Comparison of ENCODE assay signal across 24 cellular contexts in genomic region chr1:106524631-106525030, GRCh38.
"Had no signal": no experiment of that assay in that cellular context is flagged by ENCODE, and none has a peak within 500 bp of the region (broad histone marks: within the 10 kb centered on the region; RNA-seq: fewer than 3 reads in every experiment).

No MANE protein-coding gene starts in this region.

- H3K36me3 Mint-ChIP-seq: naive thymus-derived CD8-positive, alpha-beta T cell; stimulated activated effector memory CD8-positive, alpha-beta T cell treated with anti-CD3 and anti-CD28 coated beads, Interleukin-12 subunit alpha, Interleukin-12 subunit beta, amount 100 ng/mL, for 72 hours had no signal

- H3K27ac ChIP-seq: colonic mucosa, esophagus squamous epithelium, parathyroid adenoma, right lobe of liver, stomach, thyroid gland, vagina had no signal

- H3K36me3 ChIP-seq: colonic mucosa, esophagus squamous epithelium, right lobe of liver, stomach, thyroid gland, vagina had no signal

- H3K4me3 ChIP-seq: colonic mucosa, esophagus squamous epithelium, lung, right lobe of liver, stomach, thyroid gland, vagina had no signal

- H3K9ac ChIP-seq: parathyroid adenoma had no signal

- H3K27me3 Mint-ChIP-seq: naive thymus-derived CD8-positive, alpha-beta T cell; progenitor cell of endocrine pancreas had no signal

- H3K27ac Mint-ChIP-seq: immature natural killer cell; naive thymus-derived CD8-positive, alpha-beta T cell; nephron progenitor cell; progenitor cell of endocrine pancreas; stimulated activated effector memory CD8-positive, alpha-beta T cell treated with anti-CD3 and anti-CD28 coated beads, Interleukin-12 subunit alpha, Interleukin-12 subunit beta, amount 100 ng/mL, for 72 hours had no signal

- ATAC-seq: naive thymus-derived CD8-positive, alpha-beta T cell; right lobe of liver; stimulated activated effector memory CD8-positive, alpha-beta T cell treated with anti-CD3 and anti-CD28 coated beads, Interleukin-12 subunit alpha, Interleukin-12 subunit beta, amount 100 ng/mL, for 72 hours had no signal

- H3K4me1 ChIP-seq: colonic mucosa, esophagus squamous epithelium, parathyroid adenoma, right lobe of liver, stomach, thyroid gland, vagina had no signal

- H3K4me1 Mint-ChIP-seq: immature natural killer cell; naive thymus-derived CD8-positive, alpha-beta T cell; nephron progenitor cell; stimulated activated effector memory CD8-positive, alpha-beta T cell treated with anti-CD3 and anti-CD28 coated beads, Interleukin-12 subunit alpha, Interleukin-12 subunit beta, amount 100 ng/mL, for 72 hours had no signal

- H2AFZ ChIP-seq: parathyroid adenoma had no signal

- H3K27me3 ChIP-seq: colonic mucosa, esophagus squamous epithelium, right lobe of liver, stomach, thyroid gland, vagina had no signal

- H3K9me3 ChIP-seq: colonic mucosa, esophagus squamous epithelium, right lobe of liver, stomach, thyroid gland, vagina had no signal

- DNase-seq: colonic mucosa; dermis blood vessel endothelial cell; effector memory CD4-positive, alpha-beta T cell; erythroblast; esophagus squamous epithelium; foreskin melanocyte; hypothalamus; immature natural killer cell; islet precursor cell; kidney glomerular epithelial cell; mesenchymal stem cell; naive thymus-derived CD8-positive, alpha-beta T cell; nephron progenitor cell; right lobe of liver; stimulated activated CD4-positive, alpha-beta T cell treated with anti-CD3 and anti-CD28 coated beads, Interleukin-2, amount 100 ng/mL, for 24 hours; stimulated activated CD4-positive, alpha-beta T cell treated with anti-CD3 and anti-CD28 coated beads, Interleukin-4, amount 100 ng/mL, for 24 hours; stimulated activated naive CD4-positive, alpha-beta T cell treated with Interleukin-2 at 50 U/mL for 16 hours; stomach; thyroid gland had no signal

- H3K4me3 Mint-ChIP-seq: immature natural killer cell; naive thymus-derived CD8-positive, alpha-beta T cell; nephron progenitor cell; stimulated activated effector memory CD8-positive, alpha-beta T cell treated with anti-CD3 and anti-CD28 coated beads, Interleukin-12 subunit alpha, Interleukin-12 subunit beta, amount 100 ng/mL, for 72 hours had no signal

- H3K79me2 ChIP-seq: parathyroid adenoma had no signal
